1 cellular context compared by ENCODE assay signal in the genomic region with DNA sequence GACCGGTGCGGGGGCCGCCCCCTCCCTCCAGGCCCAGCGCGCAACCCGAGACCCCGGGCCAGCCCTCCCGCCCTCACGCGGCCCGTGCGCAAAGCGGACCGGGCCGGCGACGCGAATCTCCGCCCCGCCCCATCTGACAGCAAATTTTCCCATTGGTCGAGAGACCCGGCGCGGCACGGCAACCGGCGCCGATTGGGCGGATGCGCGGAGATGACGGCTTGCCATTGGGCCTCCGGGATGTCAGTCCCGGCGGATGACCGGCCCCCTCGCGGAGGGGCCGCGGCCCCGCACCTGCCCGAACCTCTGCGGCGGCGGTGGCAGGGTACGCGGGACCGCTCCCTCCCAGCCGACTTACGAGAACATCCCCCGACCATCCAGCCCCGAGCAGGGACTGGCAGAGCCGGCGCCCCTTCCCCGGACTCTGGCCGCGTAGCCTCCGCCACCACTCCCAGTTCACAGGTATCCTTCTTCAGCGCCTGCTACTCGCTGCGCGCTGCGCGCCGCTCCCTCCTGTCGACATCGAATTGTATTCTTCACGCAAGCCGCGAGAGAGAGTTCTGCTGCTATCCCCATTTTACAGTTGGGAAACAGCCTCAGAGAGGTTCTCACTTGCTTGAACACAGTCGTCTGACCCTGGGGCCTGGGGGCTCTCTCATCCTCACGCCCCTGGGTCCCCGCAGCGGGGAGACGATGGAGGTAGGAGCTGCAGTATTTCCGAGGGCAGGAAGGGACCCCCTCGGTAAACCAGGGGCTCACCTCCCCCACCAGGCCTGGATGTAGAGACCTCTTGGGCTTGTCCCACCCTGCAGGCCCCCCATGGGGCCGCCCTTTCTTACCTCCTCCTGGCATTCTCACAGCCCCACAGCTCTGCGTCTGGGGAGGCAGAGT.
A peak's percentile ranks its signal among the peaks of the same experiment; 100 is the strongest.
TF ChIP-seq lines count a peak whose summit lies in the region.

A gene with protein sequence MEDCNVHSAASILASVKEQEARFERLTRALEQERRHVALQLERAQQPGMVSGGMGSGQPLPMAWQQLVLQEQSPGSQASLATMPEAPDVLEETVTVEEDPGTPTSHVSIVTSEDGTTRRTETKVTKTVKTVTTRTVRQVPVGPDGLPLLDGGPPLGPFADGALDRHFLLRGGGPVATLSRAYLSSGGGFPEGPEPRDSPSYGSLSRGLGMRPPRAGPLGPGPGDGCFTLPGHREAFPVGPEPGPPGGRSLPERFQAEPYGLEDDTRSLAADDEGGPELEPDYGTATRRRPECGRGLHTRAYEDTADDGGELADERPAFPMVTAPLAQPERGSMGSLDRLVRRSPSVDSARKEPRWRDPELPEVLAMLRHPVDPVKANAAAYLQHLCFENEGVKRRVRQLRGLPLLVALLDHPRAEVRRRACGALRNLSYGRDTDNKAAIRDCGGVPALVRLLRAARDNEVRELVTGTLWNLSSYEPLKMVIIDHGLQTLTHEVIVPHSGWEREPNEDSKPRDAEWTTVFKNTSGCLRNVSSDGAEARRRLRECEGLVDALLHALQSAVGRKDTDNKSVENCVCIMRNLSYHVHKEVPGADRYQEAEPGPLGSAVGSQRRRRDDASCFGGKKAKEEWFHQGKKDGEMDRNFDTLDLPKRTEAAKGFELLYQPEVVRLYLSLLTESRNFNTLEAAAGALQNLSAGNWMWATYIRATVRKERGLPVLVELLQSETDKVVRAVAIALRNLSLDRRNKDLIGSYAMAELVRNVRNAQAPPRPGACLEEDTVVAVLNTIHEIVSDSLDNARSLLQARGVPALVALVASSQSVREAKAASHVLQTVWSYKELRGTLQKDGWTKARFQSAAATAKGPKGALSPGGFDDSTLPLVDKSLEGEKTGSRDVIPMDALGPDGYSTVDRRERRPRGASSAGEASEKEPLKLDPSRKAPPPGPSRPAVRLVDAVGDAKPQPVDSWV (minus strand): TSS at position 90 of the 888 bp plus-strand sequence. CDS start 26,029 bp downstream, outside the sequence.

TF ChIP-seq in HepG2, 621 proteins besides CTCF, POLR2A, EP300 and RAD21 (continued from another document and continues in another):
- TF ChIP-seq SRSF9 (IDR thresholded peaks at IDR 0.05; ENCODE audit: borderline replicate concordance, insufficient read depth, low read depth, low read length, poor library complexity, severe bottlenecking) (no peak), ZNF598 (CRISPR knock-in tag; IDR thresholded peaks at IDR 0.05; ENCODE audit: borderline replicate concordance) (0 out of 2 replicates have a peak, but pooled peaks have one; percentile 22), HNRNPK (IDR thresholded peaks at IDR 0.05; ENCODE audit: low read depth, low read length, poor library complexity, severe bottlenecking) (no peak), ZNF776 (CRISPR knock-in tag; IDR thresholded peaks at IDR 0.05) (peak; percentile 67; the same call in 1 of the 2 replicates), ZNF616 (CRISPR knock-in tag; IDR thresholded peaks at IDR 0.05; ENCODE audit: low read depth) (no peak), ARNT2 (CRISPR knock-in tag; IDR thresholded peaks at IDR 0.05; ENCODE audit: low read depth) (no peak), SPEN (CRISPR knock-in tag; IDR thresholded peaks at IDR 0.05; ENCODE audit: low read depth) (peak; percentile 60; the same call in 1 of the 2 replicates), HDAC6 (IDR thresholded peaks at IDR 0.05; ENCODE audit: low read depth, low read length) (no peak), ZNF567 (CRISPR knock-in tag; IDR thresholded peaks at IDR 0.05; ENCODE audit: borderline replicate concordance) (no peak), JUN (CRISPR knock-in tag; IDR thresholded peaks at IDR 0.05) (no peak), ZNF678 (CRISPR knock-in tag; IDR thresholded peaks at IDR 0.05) (no peak), ZNF235 (CRISPR knock-in tag; IDR thresholded peaks at IDR 0.05; ENCODE audit: borderline replicate concordance) (no peak), ZNF674 (CRISPR knock-in tag; IDR thresholded peaks at IDR 0.05; ENCODE audit: low read depth) (0 out of 2 replicates have a peak, but pooled peaks have one; percentile 6), RARG (CRISPR knock-in tag; IDR thresholded peaks at IDR 0.05; ENCODE audit: low read depth) (no peak), THYN1 (CRISPR knock-in tag; IDR thresholded peaks at IDR 0.05; ENCODE audit: borderline replicate concordance, low read depth) (no peak), GTF2F1 (IDR thresholded peaks at IDR 0.05; ENCODE audit: low read length) (no peak), RFXAP (CRISPR knock-in tag; IDR thresholded peaks at IDR 0.05; ENCODE audit: borderline replicate concordance) (peak; percentile 99), MIER3 (CRISPR knock-in tag; IDR thresholded peaks at IDR 0.05; ENCODE audit: borderline replicate concordance) (no peak), ZNF17 (CRISPR knock-in tag; IDR thresholded peaks at IDR 0.05) (no peak), HHEX (CRISPR knock-in tag; IDR thresholded peaks at IDR 0.05) (no peak), ATM (IDR thresholded peaks at IDR 0.05; ENCODE audit: borderline replicate concordance) (no peak)
- TF ChIP-seq, protein P1, sequence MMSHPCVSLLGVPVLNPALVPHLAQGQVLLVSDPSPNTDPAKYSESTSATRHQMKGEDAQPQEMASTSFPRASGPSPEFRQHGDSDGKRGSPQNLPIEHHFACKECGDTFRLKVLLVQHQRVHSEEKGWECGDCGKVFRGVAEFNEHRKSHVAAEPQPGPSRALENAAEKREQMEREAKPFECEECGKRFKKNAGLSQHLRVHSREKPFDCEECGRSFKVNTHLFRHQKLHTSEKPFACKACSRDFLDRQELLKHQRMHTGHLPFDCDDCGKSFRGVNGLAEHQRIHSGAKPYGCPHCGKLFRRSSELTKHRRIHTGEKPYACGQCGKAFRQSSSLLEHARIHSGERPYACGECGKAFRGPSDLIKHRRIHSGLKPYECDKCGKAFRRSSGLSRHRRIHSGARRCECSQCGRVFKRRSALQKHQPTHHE (CRISPR knock-in tag; IDR thresholded peaks at IDR 0.05; ENCODE audit: borderline replicate concordance) = no peak
- TF ChIP-seq, protein P2, sequence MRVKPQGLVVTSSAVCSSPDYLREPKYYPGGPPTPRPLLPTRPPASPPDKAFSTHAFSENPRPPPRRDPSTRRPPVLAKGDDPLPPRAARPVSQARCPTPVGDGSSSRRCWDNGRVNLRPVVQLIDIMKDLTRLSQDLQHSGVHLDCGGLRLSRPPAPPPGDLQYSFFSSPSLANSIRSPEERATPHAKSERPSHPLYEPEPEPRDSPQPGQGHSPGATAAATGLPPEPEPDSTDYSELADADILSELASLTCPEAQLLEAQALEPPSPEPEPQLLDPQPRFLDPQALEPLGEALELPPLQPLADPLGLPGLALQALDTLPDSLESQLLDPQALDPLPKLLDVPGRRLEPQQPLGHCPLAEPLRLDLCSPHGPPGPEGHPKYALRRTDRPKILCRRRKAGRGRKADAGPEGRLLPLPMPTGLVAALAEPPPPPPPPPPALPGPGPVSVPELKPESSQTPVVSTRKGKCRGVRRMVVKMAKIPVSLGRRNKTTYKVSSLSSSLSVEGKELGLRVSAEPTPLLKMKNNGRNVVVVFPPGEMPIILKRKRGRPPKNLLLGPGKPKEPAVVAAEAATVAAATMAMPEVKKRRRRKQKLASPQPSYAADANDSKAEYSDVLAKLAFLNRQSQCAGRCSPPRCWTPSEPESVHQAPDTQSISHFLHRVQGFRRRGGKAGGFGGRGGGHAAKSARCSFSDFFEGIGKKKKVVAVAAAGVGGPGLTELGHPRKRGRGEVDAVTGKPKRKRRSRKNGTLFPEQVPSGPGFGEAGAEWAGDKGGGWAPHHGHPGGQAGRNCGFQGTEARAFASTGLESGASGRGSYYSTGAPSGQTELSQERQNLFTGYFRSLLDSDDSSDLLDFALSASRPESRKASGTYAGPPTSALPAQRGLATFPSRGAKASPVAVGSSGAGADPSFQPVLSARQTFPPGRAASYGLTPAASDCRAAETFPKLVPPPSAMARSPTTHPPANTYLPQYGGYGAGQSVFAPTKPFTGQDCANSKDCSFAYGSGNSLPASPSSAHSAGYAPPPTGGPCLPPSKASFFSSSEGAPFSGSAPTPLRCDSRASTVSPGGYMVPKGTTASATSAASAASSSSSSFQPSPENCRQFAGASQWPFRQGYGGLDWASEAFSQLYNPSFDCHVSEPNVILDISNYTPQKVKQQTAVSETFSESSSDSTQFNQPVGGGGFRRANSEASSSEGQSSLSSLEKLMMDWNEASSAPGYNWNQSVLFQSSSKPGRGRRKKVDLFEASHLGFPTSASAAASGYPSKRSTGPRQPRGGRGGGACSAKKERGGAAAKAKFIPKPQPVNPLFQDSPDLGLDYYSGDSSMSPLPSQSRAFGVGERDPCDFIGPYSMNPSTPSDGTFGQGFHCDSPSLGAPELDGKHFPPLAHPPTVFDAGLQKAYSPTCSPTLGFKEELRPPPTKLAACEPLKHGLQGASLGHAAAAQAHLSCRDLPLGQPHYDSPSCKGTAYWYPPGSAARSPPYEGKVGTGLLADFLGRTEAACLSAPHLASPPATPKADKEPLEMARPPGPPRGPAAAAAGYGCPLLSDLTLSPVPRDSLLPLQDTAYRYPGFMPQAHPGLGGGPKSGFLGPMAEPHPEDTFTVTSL (CRISPR knock-in tag; IDR thresholded peaks at IDR 0.05; ENCODE audit: borderline replicate concordance) = no peak
- TF ChIP-seq, protein P3, sequence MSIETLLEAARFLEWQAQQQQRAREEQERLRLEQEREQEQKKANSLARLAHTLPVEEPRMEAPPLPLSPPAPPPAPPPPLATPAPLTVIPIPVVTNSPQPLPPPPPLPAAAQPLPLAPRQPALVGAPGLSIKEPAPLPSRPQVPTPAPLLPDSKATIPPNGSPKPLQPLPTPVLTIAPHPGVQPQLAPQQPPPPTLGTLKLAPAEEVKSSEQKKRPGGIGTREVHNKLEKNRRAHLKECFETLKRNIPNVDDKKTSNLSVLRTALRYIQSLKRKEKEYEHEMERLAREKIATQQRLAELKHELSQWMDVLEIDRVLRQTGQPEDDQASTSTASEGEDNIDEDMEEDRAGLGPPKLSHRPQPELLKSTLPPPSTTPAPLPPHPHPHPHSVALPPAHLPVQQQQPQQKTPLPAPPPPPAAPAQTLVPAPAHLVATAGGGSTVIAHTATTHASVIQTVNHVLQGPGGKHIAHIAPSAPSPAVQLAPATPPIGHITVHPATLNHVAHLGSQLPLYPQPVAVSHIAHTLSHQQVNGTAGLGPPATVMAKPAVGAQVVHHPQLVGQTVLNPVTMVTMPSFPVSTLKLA (IDR thresholded peaks at IDR 0.05) = no peak
- TF ChIP-seq, protein P4, sequence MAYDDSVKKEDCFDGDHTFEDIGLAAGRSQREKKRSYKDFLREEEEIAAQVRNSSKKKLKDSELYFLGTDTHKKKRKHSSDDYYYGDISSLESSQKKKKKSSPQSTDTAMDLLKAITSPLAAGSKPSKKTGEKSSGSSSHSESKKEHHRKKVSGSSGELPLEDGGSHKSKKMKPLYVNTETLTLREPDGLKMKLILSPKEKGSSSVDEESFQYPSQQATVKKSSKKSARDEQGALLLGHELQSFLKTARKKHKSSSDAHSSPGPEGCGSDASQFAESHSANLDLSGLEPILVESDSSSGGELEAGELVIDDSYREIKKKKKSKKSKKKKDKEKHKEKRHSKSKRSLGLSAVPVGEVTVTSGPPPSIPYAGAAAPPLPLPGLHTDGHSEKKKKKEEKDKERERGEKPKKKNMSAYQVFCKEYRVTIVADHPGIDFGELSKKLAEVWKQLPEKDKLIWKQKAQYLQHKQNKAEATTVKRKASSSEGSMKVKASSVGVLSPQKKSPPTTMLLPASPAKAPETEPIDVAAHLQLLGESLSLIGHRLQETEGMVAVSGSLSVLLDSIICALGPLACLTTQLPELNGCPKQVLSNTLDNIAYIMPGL (CRISPR knock-in tag; IDR thresholded peaks at IDR 0.05; ENCODE audit: borderline replicate concordance in 1 of 2, low read depth in 1 of 2) = 0 out of 4 replicates have a peak, but pooled peaks of 1 of the 2 experiments have one; percentile 47
- TF ChIP-seq, protein P5, sequence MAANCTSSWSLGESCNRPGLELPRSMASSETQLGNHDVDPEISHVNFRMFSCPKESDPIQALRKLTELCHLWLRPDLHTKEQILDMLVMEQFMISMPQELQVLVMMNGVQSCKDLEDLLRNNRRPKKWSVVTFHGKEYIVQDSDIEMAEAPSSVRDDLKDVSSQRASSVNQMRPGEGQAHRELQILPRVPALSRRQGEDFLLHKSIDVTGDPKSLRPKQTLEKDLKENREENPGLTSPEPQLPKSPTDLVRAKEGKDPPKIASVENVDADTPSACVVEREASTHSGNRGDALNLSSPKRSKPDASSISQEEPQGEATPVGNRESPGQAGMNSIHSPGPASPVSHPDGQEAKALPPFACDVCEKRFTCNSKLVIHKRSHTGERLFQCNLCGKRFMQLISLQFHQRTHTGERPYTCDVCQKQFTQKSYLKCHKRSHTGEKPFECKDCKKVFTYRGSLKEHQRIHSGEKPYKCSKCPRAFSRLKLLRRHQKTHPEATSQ (CRISPR knock-in tag; IDR thresholded peaks at IDR 0.05; ENCODE audit: borderline replicate concordance) = no peak
- TF ChIP-seq, protein P6, sequence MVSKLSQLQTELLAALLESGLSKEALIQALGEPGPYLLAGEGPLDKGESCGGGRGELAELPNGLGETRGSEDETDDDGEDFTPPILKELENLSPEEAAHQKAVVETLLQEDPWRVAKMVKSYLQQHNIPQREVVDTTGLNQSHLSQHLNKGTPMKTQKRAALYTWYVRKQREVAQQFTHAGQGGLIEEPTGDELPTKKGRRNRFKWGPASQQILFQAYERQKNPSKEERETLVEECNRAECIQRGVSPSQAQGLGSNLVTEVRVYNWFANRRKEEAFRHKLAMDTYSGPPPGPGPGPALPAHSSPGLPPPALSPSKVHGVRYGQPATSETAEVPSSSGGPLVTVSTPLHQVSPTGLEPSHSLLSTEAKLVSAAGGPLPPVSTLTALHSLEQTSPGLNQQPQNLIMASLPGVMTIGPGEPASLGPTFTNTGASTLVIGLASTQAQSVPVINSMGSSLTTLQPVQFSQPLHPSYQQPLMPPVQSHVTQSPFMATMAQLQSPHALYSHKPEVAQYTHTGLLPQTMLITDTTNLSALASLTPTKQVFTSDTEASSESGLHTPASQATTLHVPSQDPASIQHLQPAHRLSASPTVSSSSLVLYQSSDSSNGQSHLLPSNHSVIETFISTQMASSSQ (IDR thresholded peaks at IDR 0.05; ENCODE audit: low read depth) = no peak
- TF ChIP-seq, protein P6 (CRISPR knock-in tag; IDR thresholded peaks at IDR 0.05; ENCODE audit: borderline replicate concordance) = no peak
- TF ChIP-seq, protein P7, sequence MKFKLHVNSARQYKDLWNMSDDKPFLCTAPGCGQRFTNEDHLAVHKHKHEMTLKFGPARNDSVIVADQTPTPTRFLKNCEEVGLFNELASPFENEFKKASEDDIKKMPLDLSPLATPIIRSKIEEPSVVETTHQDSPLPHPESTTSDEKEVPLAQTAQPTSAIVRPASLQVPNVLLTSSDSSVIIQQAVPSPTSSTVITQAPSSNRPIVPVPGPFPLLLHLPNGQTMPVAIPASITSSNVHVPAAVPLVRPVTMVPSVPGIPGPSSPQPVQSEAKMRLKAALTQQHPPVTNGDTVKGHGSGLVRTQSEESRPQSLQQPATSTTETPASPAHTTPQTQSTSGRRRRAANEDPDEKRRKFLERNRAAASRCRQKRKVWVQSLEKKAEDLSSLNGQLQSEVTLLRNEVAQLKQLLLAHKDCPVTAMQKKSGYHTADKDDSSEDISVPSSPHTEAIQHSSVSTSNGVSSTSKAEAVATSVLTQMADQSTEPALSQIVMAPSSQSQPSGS (CRISPR knock-in tag; IDR thresholded peaks at IDR 0.05) = no peak
